In genomic region chr10:59177031-59177861, GRCh38 we compare ENCODE assay signal across 7 cellular contexts. TPM values are rescaled to one million over a fixed set of nuclear protein-coding genes. Genes with fewer than 3 reads are reported as not detected.
DNase-seq lines count a peak whose midpoint lies in the region; ATAC-seq and TF ChIP-seq lines count a peak whose summit lies in the region.

No MANE protein-coding gene starts in this region.

- peak overlapping the region; percentile 40 for H3K4me3 ChIP-seq in H7 (ENCODE audit: insufficient read depth, low read depth, low read length)
- H3K4me3 ChIP-seq in ectodermal cell (ENCODE audit: insufficient read depth, low read depth, low read length), result peak overlapping the region; percentile 39
- H3K4me3 ChIP-seq in upper lobe of right lung, result peak overlapping the region; percentile 25

- no peaks in the 10 kb centered on the region for H3K36me3 ChIP-seq in H7 (replicated peaks; ENCODE audit: control insufficient read depth, insufficient read depth, low read length)
- H3K36me3 ChIP-seq in ectodermal cell (ENCODE audit: control insufficient read depth, insufficient read depth, low read length), result no peaks in the 10 kb centered on the region
- H3K36me3 ChIP-seq in upper lobe of right lung, result no peaks in the 10 kb centered on the region

- H3K9me3 ChIP-seq in ectodermal cell (ENCODE audit: control insufficient read depth, low read length) (no peaks in the 10 kb centered on the region), upper lobe of right lung (no peaks in the 10 kb centered on the region)

- no peaks in the 10 kb centered on the region for H3K4me1 ChIP-seq in ectodermal cell (ENCODE audit: control insufficient read depth, insufficient read depth, low read length)
- H3K4me1 ChIP-seq in upper lobe of right lung, result peaks cover 3% of the 10 kb centered on the region

- 16% methylated on average over 42 of the region's 42 CpGs for WGBS in ectodermal cell, 2 experiments

- H3K27me3 ChIP-seq in H7 (ENCODE audit: control insufficient read depth, insufficient read depth, low read length) (peaks cover 33% of the 10 kb centered on the region), ectodermal cell (ENCODE audit: control insufficient read depth, insufficient read depth, low read length, poor library complexity, severe bottlenecking) (peaks cover 49% of the 10 kb centered on the region), upper lobe of right lung (peaks cover 39% of the 10 kb centered on the region)

- peak; percentile 69 for DNase-seq in H7
- DNase-seq in NCI-H69 (lab: John Stamatoyannopoulos, UW), result peak; percentile 89
- peak; percentile 5 to 35 for DNase-seq in lung microvascular endothelial cell (ENCODE audit: low read depth in 2 of 2)
- DNase-seq in upper lobe of right lung, result no peak
- DNase-seq in UCSD-AML1 (lab: John Stamatoyannopoulos, UW; ENCODE audit: unreplicated experiment), result no peak
- DNase-seq in activated CD8-positive, alpha-beta memory T cell treated with anti-CD3 and anti-CD28 coated beads, Interleukin-2, amount 50 U/mL, for 4 hours, result no peak

- peak; percentile 39 for ATAC-seq in upper lobe of right lung

- H3K27ac ChIP-seq in ectodermal cell (ENCODE audit: insufficient read depth, low read depth, low read length, poor library complexity, severe bottlenecking), result peak overlapping the region; percentile 58
- no peak overlapping the region for H3K27ac ChIP-seq in upper lobe of right lung

- TF ChIP-seq CTCF in upper lobe of right lung (IDR thresholded peaks at IDR 0.05), result no peak

- intact Hi-C loops in upper lobe of right lung (cut with DNase I), result no loop called here

RNA-seq across cellular contexts. Expression of gene PHYHIPL, which starts 0.8 kb away (rescaled TPM):
- not detected in 2 replicates for total RNA-seq in H7 (2014; rRNA removed; shearing (Covaris generic))
- 3.9 TPM for polyA plus RNA-seq in ectodermal cell (2013, experiment 1 of 4)
- polyA plus RNA-seq in ectodermal cell (2013, experiment 2 of 4), result 2.1 TPM
- 2.8 TPM for polyA plus RNA-seq in ectodermal cell (2013, experiment 3 of 4)
- 2.2 TPM for polyA plus RNA-seq in ectodermal cell (2013, experiment 4 of 4)
- total RNA-seq in lung microvascular endothelial cell (not detected in 2 replicates), upper lobe of right lung (not detected)

Comparison
In these comparisons a context has a peak if more than half of its experiments do, and no peak if none do; other contexts are left out.
1. DNase-seq: peak in H7 (single experiment), NCI-H69 (single experiment) and lung microvascular endothelial cell (2 of 2); none in upper lobe of right lung (single experiment), UCSD-AML1 (single experiment) and activated CD8-positive, alpha-beta memory T cell treated with anti-CD3 and anti-CD28 coated beads, Interleukin-2, amount 50 U/mL, for 4 hours (single experiment).
2. Peak in every context shown above with its lines, with median percentiles within 50 percentile points of each other: H3K4me3 ChIP-seq.